ENCODE assay signal across 8 cellular contexts in genomic region chr9:136342191-136343120, GRCh38. TPM values are rescaled to one million over a fixed set of nuclear protein-coding genes. Genes with fewer than 3 reads are reported as not detected.
DNase-seq lines count a peak whose midpoint lies in the region; ATAC-seq and TF ChIP-seq lines count a peak whose summit lies in the region.

No MANE protein-coding gene starts in this region.

- no peaks in the 10 kb centered on the region for H3K27me3 ChIP-seq in BE2C

- H3K9me3 ChIP-seq in BE2C = no peaks in the 10 kb centered on the region

- in situ Hi-C loops in KBM-7 (cut with MboI; ENCODE audit: low pct_unique_long_range_greater_than_20kb, low sequenced_read_pairs) = no loop called here

- H3K4me1 Mint-ChIP-seq in endothelial cell (ENCODE audit: unreplicated experiment) (no peaks in the 10 kb centered on the region), mesothelial cell of epicardium (peaks cover 10% of the 10 kb centered on the region)

- DNase-seq in BE2C = peak; percentile 90
- DNase-seq in KBM-7 = peak; percentile 81
- peak; percentile 87 for DNase-seq in activated CD8-positive, alpha-beta memory T cell treated with anti-CD3 and anti-CD28 coated beads for 24 hours
- peak; percentile 87 for DNase-seq in endothelial cell (ENCODE audit: low spot score)
- DNase-seq in mesothelial cell of epicardium (ENCODE audit: low spot score in 2 of 2, unreplicated experiment in 2 of 2) = peak; percentile 69 to 96
- peak; percentile 45 for DNase-seq in stimulated activated CD8-positive, alpha-beta memory T cell treated with anti-CD3 and anti-CD28 coated beads, Interleukin-15, amount 100 ng/mL, for 24 hours (ENCODE audit: low read depth)

- H3K4me3 Mint-ChIP-seq in endothelial cell (ENCODE audit: unreplicated experiment) = peak overlapping the region; percentile 62
- H3K4me3 Mint-ChIP-seq in mesothelial cell of epicardium = peak overlapping the region; percentile 58

- no peak for ATAC-seq in GM21390 (IDR thresholded peaks at IDR 0.05; ENCODE audit: unreplicated experiment)
- no peak for ATAC-seq in HG02571 (IDR thresholded peaks at IDR 0.05; ENCODE audit: unreplicated experiment)

- H3K36me3 Mint-ChIP-seq in endothelial cell (ENCODE audit: low read depth, unreplicated experiment) = no peaks in the 10 kb centered on the region
- peaks cover 4% of the 10 kb centered on the region for H3K36me3 Mint-ChIP-seq in mesothelial cell of epicardium

- H3K36me3 ChIP-seq in BE2C = peaks cover 28% of the 10 kb centered on the region

- peaks cover 25% of the 10 kb centered on the region for H3K4me1 ChIP-seq in BE2C

- peak overlapping the region; percentile 22 for H3K4me3 ChIP-seq in BE2C (ENCODE audit: low read depth, low read length)

- H3K9me3 Mint-ChIP-seq in endothelial cell (ENCODE audit: unreplicated experiment) (no peaks in the 10 kb centered on the region), mesothelial cell of epicardium (no peaks in the 10 kb centered on the region)

- peak; percentile 29; the same call in 1 of the 2 replicates for TF ChIP-seq CTCF in BE2C (IDR thresholded peaks at IDR 0.05; ENCODE audit: low read depth, low read length)
- TF ChIP-seq CTCF in endothelial cell (IDR thresholded peaks at IDR 0.05; ENCODE audit: unreplicated experiment) = no peak
- TF ChIP-seq CTCF in mesothelial cell of epicardium (IDR thresholded peaks at IDR 0.05; ENCODE audit: unreplicated experiment) = no peak

- H3K27ac Mint-ChIP-seq in endothelial cell (ENCODE audit: unreplicated experiment) = no peak overlapping the region
- peak overlapping the region; percentile 39 for H3K27ac Mint-ChIP-seq in mesothelial cell of epicardium

- H3K27me3 Mint-ChIP-seq in endothelial cell (ENCODE audit: unreplicated experiment) (peaks cover 4% of the 10 kb centered on the region), mesothelial cell of epicardium (ENCODE audit: low read depth) (no peaks in the 10 kb centered on the region)

RNA-seq across cellular contexts. Expression of gene GPSM1, which starts 15.1 kb away (rescaled TPM):
- 131 TPM for polyA plus RNA-seq in BE2C (2012; ENCODE audit: insufficient read depth, insufficient read length, low read depth)
- 31.7 TPM for total RNA-seq in endothelial cell (ENCODE audit: unreplicated experiment)
- 98.6 to 103 TPM (median 102 TPM) in 3 replicates for total RNA-seq in mesothelial cell of epicardium

RNA-seq across cellular contexts. Expression of gene DNLZ, which starts 21.1 kb away (rescaled TPM):
- 95.7 TPM for polyA plus RNA-seq in BE2C (2012; ENCODE audit: insufficient read depth, insufficient read length, low read depth)
- 14.5 TPM for total RNA-seq in endothelial cell (ENCODE audit: unreplicated experiment)
- 11.8 to 14.7 TPM (median 13.0 TPM) in 3 replicates for total RNA-seq in mesothelial cell of epicardium

RNA-seq across cellular contexts. Expression of gene CARD9, which starts 31.0 kb away (rescaled TPM):
- 47.9 TPM for polyA plus RNA-seq in BE2C (2012; ENCODE audit: insufficient read depth, insufficient read length, low read depth)
- total RNA-seq in endothelial cell (ENCODE audit: unreplicated experiment) (0.41 TPM), mesothelial cell of epicardium (3.6 to 4.9 TPM (median 4.0 TPM) in 3 replicates)

RNA-seq across cellular contexts. Expression of gene CCDC187, which starts 38.6 kb away (rescaled TPM):
- not detected for polyA plus RNA-seq in BE2C (2012; ENCODE audit: insufficient read depth, insufficient read length, low read depth)
- 0.05 TPM for total RNA-seq in endothelial cell (ENCODE audit: unreplicated experiment)
- 0.42 to 0.54 TPM (median 0.47 TPM) in 3 replicates for total RNA-seq in mesothelial cell of epicardium

RNA-seq across cellular contexts. Expression of gene SNAPC4, which starts 57.5 kb away (rescaled TPM):
- polyA plus RNA-seq in BE2C (2012; ENCODE audit: insufficient read depth, insufficient read length, low read depth) = 56.9 TPM
- total RNA-seq in endothelial cell (ENCODE audit: unreplicated experiment) (13.5 TPM), mesothelial cell of epicardium (18.2 to 19.3 TPM (median 18.2 TPM) in 3 replicates)
